ENCODE assay signal across 8 cellular contexts in genomic region chr16:1474047-1474446, GRCh38. TPM values are rescaled to one million over a fixed set of nuclear protein-coding genes. Genes with fewer than 3 reads are reported as not detected.
DNase-seq lines count a peak whose midpoint lies in the region; ATAC-seq and TF ChIP-seq lines count a peak whose summit lies in the region.

No MANE protein-coding gene starts in this region.

- peak overlapping the region; percentile 80 to 92 (median 87) for H3K4me3 Mint-ChIP-seq in IgD-negative memory B cell

- no peaks in the 10 kb centered on the region for H3K9me3 ChIP-seq in mucosa of stomach (ENCODE audit: control insufficient read depth, low read length)

- H3K9me3 Mint-ChIP-seq in IgD-negative memory B cell, result no peaks in the 10 kb centered on the region

- DNase-seq in AG08396 (ENCODE audit: low spot score) (peak; percentile 46), cardiac fibroblast (ENCODE audit: low read depth in 2 of 2) (peak in 1 of 2 donors; percentile 10), NCI-H146 (lab: John Stamatoyannopoulos, UW) (no peak)
- no peak for DNase-seq in activated CD8-positive, alpha-beta memory T cell treated with anti-CD3 and anti-CD28 coated beads, Interleukin-2, amount 50 U/mL, for 4 hours

- ATAC-seq in GM19035 (IDR thresholded peaks at IDR 0.05; ENCODE audit: unreplicated experiment), result no peak
- no peak for ATAC-seq in HG03280 (IDR thresholded peaks at IDR 0.05; ENCODE audit: unreplicated experiment)

- TF ChIP-seq CTCF in cardiac fibroblast (IDR thresholded peaks at IDR 0.05; ENCODE audit: low read depth, low read length), result no peak

- peaks cover 24% of the 10 kb centered on the region for H3K4me1 ChIP-seq in mucosa of stomach (ENCODE audit: control insufficient read depth, insufficient read depth, low read length)

- H3K9ac ChIP-seq in mucosa of stomach (ENCODE audit: low read length), result peak overlapping the region; percentile 94

- no peaks in the 10 kb centered on the region for H3K36me3 ChIP-seq in mucosa of stomach (ENCODE audit: control insufficient read depth, insufficient read depth, low read length)

- H3K36me3 Mint-ChIP-seq in IgD-negative memory B cell, result peaks cover 2% of the 10 kb centered on the region

- no peaks in the 10 kb centered on the region for H3K27me3 Mint-ChIP-seq in IgD-negative memory B cell

- peak overlapping the region; percentile 68 to 77 for H3K4me3 ChIP-seq in cardiac fibroblast (replicated peaks in 1 of 2; ENCODE audit: low read depth in 2 of 2, low read length in 2 of 2)
- peak overlapping the region; percentile 47 for H3K4me3 ChIP-seq in mucosa of stomach (ENCODE audit: low read length)

- H3K27ac Mint-ChIP-seq in IgD-negative memory B cell, result peak overlapping the region in 2 of 3 donors; percentile 73 to 91

- H3K27me3 ChIP-seq in mucosa of stomach (ENCODE audit: control insufficient read depth, insufficient read depth, low read length), result no peaks in the 10 kb centered on the region

- peaks cover 19 to 43% (median 33%) of the 10 kb centered on the region in 3 donors for H3K4me1 Mint-ChIP-seq in IgD-negative memory B cell

RNA-seq across cellular contexts. Expression of gene CLCN7, which starts 0.8 kb away (rescaled TPM):
- polyA plus RNA-seq in IgD-negative memory B cell, result 102 TPM

RNA-seq across cellular contexts. Expression of gene PTX4, which starts 14.7 kb away (rescaled TPM):
- not detected for polyA plus RNA-seq in IgD-negative memory B cell

RNA-seq across cellular contexts. Expression of gene TELO2, which starts 19.1 kb away (rescaled TPM):
- 37.4 TPM for polyA plus RNA-seq in IgD-negative memory B cell

RNA-seq across cellular contexts. Expression of gene CCDC154, which starts 29.7 kb away (rescaled TPM):
- 1.5 TPM for polyA plus RNA-seq in IgD-negative memory B cell

RNA-seq across cellular contexts. Expression of gene PERCC1, which starts 43.2 kb away (rescaled TPM):
- not detected for polyA plus RNA-seq in IgD-negative memory B cell
